In genomic region chr7:17292858-17293257, GRCh38 we compare ENCODE assay signal across 18 cellular contexts. TPM values are rescaled to one million over a fixed set of nuclear protein-coding genes. Genes with fewer than 3 reads are reported as not detected.
DNase-seq lines count a peak whose midpoint lies in the region; ATAC-seq and TF ChIP-seq lines count a peak whose summit lies in the region.
"Had no signal": no experiment of that assay in that cellular context is flagged by ENCODE, and none has a peak within 500 bp of the region (broad histone marks: within the 10 kb centered on the region; RNA-seq: fewer than 3 reads in every experiment).

No MANE protein-coding gene starts in this region.

- no peak for TF ChIP-seq CTCF in heart right ventricle (IDR thresholded peaks at IDR 0.05)
- no peak for TF ChIP-seq CTCF in chondrocyte (IDR thresholded peaks at IDR 0.05)

- peaks cover 59% of the 10 kb centered on the region for H3K4me1 Mint-ChIP-seq in chondrocyte (ENCODE audit: low read depth)

- no peaks in the 10 kb centered on the region for H3K27me3 Mint-ChIP-seq in chondrocyte (ENCODE audit: low read depth)
- H3K27me3 Mint-ChIP-seq: B cell; CD4-positive, CD25-positive, alpha-beta regulatory T cell had no signal

- DNase-seq in heart right ventricle (no peak), right cardiac atrium (no peak), HT-29 (ENCODE audit: low spot score) (peak; percentile 16), chondrocyte (ENCODE audit: low spot score) (no peak)
- DNase-seq in stimulated activated CD4-positive, alpha-beta T cell treated with anti-CD3 and anti-CD28 coated beads, Interleukin-12 subunit alpha, Interleukin-12 subunit beta, amount 100 ng/mL, for 4 hours = no peak
- DNase-seq: Caco-2; CD4-positive, CD25-positive, alpha-beta regulatory T cell; CD8-positive, alpha-beta T cell; DMS153; DND-41; GOT3; HFFc6 had no signal

- ATAC-seq in heart right ventricle (peak in 3 of 8 donors; percentile 44 to 64 (median 62)), right cardiac atrium (no peak)
- ATAC-seq in activated CD4-positive, CD25-positive, alpha-beta regulatory T cell treated with anti-CD3 and anti-CD28 coated beads, Interleukin-2, amount 50 U/mL, for 24 hours = no peak
- ATAC-seq: CD8-positive, alpha-beta T cell had no signal

- H3K4me3 Mint-ChIP-seq in chondrocyte (ENCODE audit: unreplicated experiment) = no peak overlapping the region
- H3K4me3 Mint-ChIP-seq: B cell; CD4-positive, CD25-positive, alpha-beta regulatory T cell; CD8-positive, alpha-beta T cell; HFFc6 had no signal

- peak overlapping the region in 6 of 10 donors; percentile 11 to 37 (median 30) for H3K27ac ChIP-seq in heart right ventricle
- no peak overlapping the region for H3K27ac ChIP-seq in right cardiac atrium (ENCODE audit: low read length)
- H3K27ac ChIP-seq: BLaER1, C4-2B had no signal

- H3K9me3 ChIP-seq in heart right ventricle (no peaks in the 10 kb centered on the region), right cardiac atrium (ENCODE audit: control insufficient read depth, low read length) (no peaks in the 10 kb centered on the region)
- H3K9me3 ChIP-seq: Caco-2 had no signal

- H3K4me3 ChIP-seq in heart right ventricle = no peak overlapping the region
- H3K4me3 ChIP-seq in right cardiac atrium (ENCODE audit: low read length) = no peak overlapping the region
- H3K4me3 ChIP-seq: BLaER1, HAP-1 had no signal

- no peaks in the 10 kb centered on the region for H3K36me3 Mint-ChIP-seq in chondrocyte (ENCODE audit: low read depth)
- H3K36me3 Mint-ChIP-seq: CD8-positive, alpha-beta T cell had no signal

- 63 to 66% methylated on average over 4 of the region's 4 CpGs for WGBS in heart right ventricle, 2 donors
- 72% methylated on average over 4 of the region's 4 CpGs for WGBS in right cardiac atrium

- peak overlapping the region; percentile 75 for H3K27ac Mint-ChIP-seq in chondrocyte (ENCODE audit: unreplicated experiment)
- H3K27ac Mint-ChIP-seq: B cell; CD4-positive, CD25-positive, alpha-beta regulatory T cell; CD8-positive, alpha-beta T cell; HFFc6 had no signal

- H3K9me3 Mint-ChIP-seq in chondrocyte (ENCODE audit: low read depth) = no peaks in the 10 kb centered on the region
- H3K9me3 Mint-ChIP-seq: HFFc6 had no signal

- intact Hi-C loops in heart right ventricle (cut with DNase I) = loop anchor here in 2 of 10 donors (10.0 kb wide), 2 partner anchors 352 to 868 kb away; partner anchors contain the start of gene CRPPA (in 1 of the 2)
- intact Hi-C loops in right cardiac atrium (cut with DNase I) = loop anchor here in 2 of 4 donors (10.0 kb wide), 2 partner anchors 58 to 308 kb away; no protein-coding TSS in a partner anchor

- H3K4me1 ChIP-seq in heart right ventricle (peaks cover 10 to 48% (median 31%) of the 10 kb centered on the region in 9 donors), right cardiac atrium (ENCODE audit: control insufficient read depth, insufficient read depth, low read length) (no peaks in the 10 kb centered on the region)

- H3K27me3 ChIP-seq in heart right ventricle (no peaks in the 10 kb centered on the region), right cardiac atrium (ENCODE audit: control insufficient read depth, insufficient read depth) (no peaks in the 10 kb centered on the region)

- H3K36me3 ChIP-seq in heart right ventricle = no peaks in the 10 kb centered on the region
- H3K36me3 ChIP-seq: BLaER1, HAP-1 had no signal

RNA-seq across cellular contexts. Expression of gene AHR, which starts 5.6 kb away (rescaled TPM):
- total RNA-seq in heart right ventricle (10 to 100 TPM; 20.8 to 52.8 (median 34.7) TPM), right cardiac atrium (10 to 100 TPM; 17.4 to 30.3 (median 27.3) TPM), chondrocyte (123 to 145 TPM (median 143 TPM) in 3 replicates)
- polyA plus RNA-seq in heart right ventricle (1 to 10 TPM; 5.3 to 8.3 TPM), right cardiac atrium (7.6 TPM)
- 63.1 and 68.2 TPM in 2 replicates for total RNA-seq in HT-29 (2014; rRNA removed; shearing (Covaris generic))
- total RNA-seq: A172 had no signal
